Comparison of ENCODE assay signal across 8 cellular contexts in genomic region chr16:14973785-14974322, GRCh38. TPM values are rescaled to one million over a fixed set of nuclear protein-coding genes. Genes with fewer than 3 reads are reported as not detected.
DNase-seq lines count a peak whose midpoint lies in the region; ATAC-seq, FAIRE-seq and TF ChIP-seq lines count a peak whose summit lies in the region.
"Not testable (repeated sequence)": the region's sequence is repeated elsewhere in the genome, so short reads cannot be mapped to it uniquely, and the experiment has no call there.

No MANE protein-coding gene starts in this region.

- H3K36me3 Mint-ChIP-seq in CD8-positive, alpha-beta memory T cell: peaks cover 0 to 13% (median 0%) of the 10 kb centered on the region in 3 donors
- H3K36me3 Mint-ChIP-seq in T-helper 2 cell treated with Interferon-gamma antibody and Interleukin-4, amounts not matched to agents 5 μg/mL and 100 μg/mL, for 36 hours (ENCODE audit: low read depth); astrocyte (ENCODE audit: low read depth, unreplicated experiment): not testable (repeated sequence)

- H3K27ac ChIP-seq in CD8-positive, alpha-beta memory T cell (ENCODE audit: low read depth, low read length); Karpas-422 (ENCODE audit: low read length); astrocyte (ENCODE audit: low read depth, low read length); neutrophil: not testable (repeated sequence)
- peak overlapping the region; percentile 73 for H3K27ac ChIP-seq in epithelial cell of prostate
- H3K27ac ChIP-seq in thoracic aorta: peak overlapping the region in 1 of 2 donors; percentile 94

- peak overlapping the region in 4 of 8 donors; percentile 10 to 93 (median 40) for H3K27ac Mint-ChIP-seq in CD8-positive, alpha-beta memory T cell
- H3K27ac Mint-ChIP-seq in T-helper 2 cell treated with Interferon-gamma antibody and Interleukin-4, amounts not matched to agents 5 μg/mL and 100 μg/mL, for 36 hours: peak overlapping the region; percentile 10
- H3K27ac Mint-ChIP-seq in astrocyte (ENCODE audit: unreplicated experiment): not testable (repeated sequence)

- peak; percentile 9 for ATAC-seq in left colon
- not testable (repeated sequence) for ATAC-seq in thoracic aorta (ENCODE audit: insufficient number of reproducible peaks, low FRiP score, low read depth)

- peak overlapping the region; percentile 81 for H3K4me3 ChIP-seq in CD8-positive, alpha-beta memory T cell (ENCODE audit: low read length)
- H3K4me3 ChIP-seq in Karpas-422 (ENCODE audit: low read length) (peak overlapping the region; percentile 86), astrocyte (ENCODE audit: insufficient read depth, low read depth, low read length) (peak overlapping the region; percentile 77), neutrophil (ENCODE audit: low read depth in 1 of 2, low read length in 1 of 2) (peak overlapping the region; percentile 71 to 92), thoracic aorta (peak overlapping the region; percentile 96)

- H3K9ac ChIP-seq in Karpas-422 (ENCODE audit: low read length) (peak overlapping the region; percentile 86), astrocyte (ENCODE audit: low read length) (peak overlapping the region; percentile 92)

- DNase-seq in CD8-positive, alpha-beta memory T cell; Karpas-422; T-helper 2 cell treated with Interferon-gamma antibody and Interleukin-4, amounts not matched to agents 5 μg/mL and 100 μg/mL, for 36 hours (ENCODE audit: low spot score); astrocyte (ENCODE audit: low read depth); epithelial cell of prostate (ENCODE audit: low read depth, low spot score); left colon; thoracic aorta (ENCODE audit: low spot score): not testable (repeated sequence)

- peak overlapping the region in 5 of 7 donors; percentile 54 to 95 (median 74) for H3K4me3 Mint-ChIP-seq in CD8-positive, alpha-beta memory T cell
- H3K4me3 Mint-ChIP-seq in T-helper 2 cell treated with Interferon-gamma antibody and Interleukin-4, amounts not matched to agents 5 μg/mL and 100 μg/mL, for 36 hours: peak overlapping the region; percentile 46
- H3K4me3 Mint-ChIP-seq in astrocyte (ENCODE audit: unreplicated experiment): peak overlapping the region; percentile 91

- CTCF ChIA-PET in CD8-positive, alpha-beta memory T cell (lab: Charles Lee): not testable (repeated sequence)

- H3K4me2 ChIP-seq in Karpas-422 (ENCODE audit: low read depth, low read length, poor library complexity, severe bottlenecking) (peak overlapping the region; percentile 68), astrocyte (ENCODE audit: low read length) (peak overlapping the region; percentile 97)

- peaks cover 13% of the 10 kb centered on the region for H3K4me1 ChIP-seq in CD8-positive, alpha-beta memory T cell (ENCODE audit: insufficient read depth, low read length)
- H3K4me1 ChIP-seq in Karpas-422 (ENCODE audit: low read length) (peaks cover 33% of the 10 kb centered on the region), neutrophil (ENCODE audit: control insufficient read depth in 1 of 2, insufficient read depth in 1 of 2, low read depth in 1 of 2, low read length in 1 of 2) (peaks cover 16 to 24% of the 10 kb centered on the region in 2 experiments), thoracic aorta (ENCODE audit: control insufficient read depth in 1 of 2, low read depth in 2 of 2) (peaks cover 17 to 18% of the 10 kb centered on the region in 2 donors)
- H3K4me1 ChIP-seq in astrocyte (ENCODE audit: insufficient read depth, low read length): not testable (repeated sequence)

- H3K27me3 ChIP-seq in CD8-positive, alpha-beta memory T cell (ENCODE audit: insufficient read depth, low read length, poor library complexity, severe bottlenecking); Karpas-422 (ENCODE audit: low read length); astrocyte (ENCODE audit: insufficient read depth, low read length); neutrophil; thoracic aorta (replicated peaks; ENCODE audit: insufficient read depth): not testable (repeated sequence)

- not testable (repeated sequence) for FAIRE-seq in astrocyte (lab: Jason Lieb, UNC)

- not testable (repeated sequence) for H4K20me1 ChIP-seq in Karpas-422 (ENCODE audit: insufficient read depth, low read depth, low read length)
- H4K20me1 ChIP-seq in astrocyte (ENCODE audit: insufficient read depth, low read length): peaks cover 30% of the 10 kb centered on the region

- not testable (repeated sequence) for H2AFZ ChIP-seq in Karpas-422 (ENCODE audit: low read length); astrocyte (ENCODE audit: low read depth, low read length)

- H3K27me3 Mint-ChIP-seq in CD8-positive, alpha-beta memory T cell; T-helper 2 cell treated with Interferon-gamma antibody and Interleukin-4, amounts not matched to agents 5 μg/mL and 100 μg/mL, for 36 hours (ENCODE audit: low read depth); astrocyte (ENCODE audit: low read depth, unreplicated experiment): not testable (repeated sequence)

- not testable (repeated sequence) for H3K9me3 ChIP-seq in CD8-positive, alpha-beta memory T cell (ENCODE audit: low read length); Karpas-422 (ENCODE audit: low read length); astrocyte (ENCODE audit: insufficient read depth, low read depth, low read length); neutrophil; thoracic aorta

- H3K36me3 ChIP-seq in CD8-positive, alpha-beta memory T cell (ENCODE audit: insufficient read depth, low read length); Karpas-422 (ENCODE audit: insufficient read depth, low read length); astrocyte (ENCODE audit: insufficient read depth, low read length); neutrophil; thoracic aorta: not testable (repeated sequence)

- H3K9me3 Mint-ChIP-seq in CD8-positive, alpha-beta memory T cell; T-helper 2 cell treated with Interferon-gamma antibody and Interleukin-4, amounts not matched to agents 5 μg/mL and 100 μg/mL, for 36 hours; astrocyte (ENCODE audit: unreplicated experiment): not testable (repeated sequence)

- not testable (repeated sequence) for H3K9me2 ChIP-seq in Karpas-422 (replicated peaks; ENCODE audit: insufficient read depth, low read length)

- TF ChIP-seq CTCF in astrocyte (IDR thresholded peaks at IDR 0.05; ENCODE audit: insufficient read depth, low read depth, low read length); neutrophil (IDR thresholded peaks at IDR 0.05); thoracic aorta (IDR thresholded peaks at IDR 0.05): not testable (repeated sequence)

- POLR2A ChIA-PET in CD8-positive, alpha-beta memory T cell (lab: Charles Lee): not testable (repeated sequence)

- H3K4me1 Mint-ChIP-seq in CD8-positive, alpha-beta memory T cell: peaks cover 18 to 28% (median 22%) of the 10 kb centered on the region in 3 donors
- H3K4me1 Mint-ChIP-seq in T-helper 2 cell treated with Interferon-gamma antibody and Interleukin-4, amounts not matched to agents 5 μg/mL and 100 μg/mL, for 36 hours (ENCODE audit: low read depth); astrocyte (ENCODE audit: low read depth, unreplicated experiment): not testable (repeated sequence)

- H3K79me2 ChIP-seq in Karpas-422 (ENCODE audit: low read length): peaks cover 36% of the 10 kb centered on the region
- H3K79me2 ChIP-seq in astrocyte (ENCODE audit: insufficient read depth, low read length): peaks cover 41% of the 10 kb centered on the region

- intact Hi-C loops in left colon (cut with DNase I, micrococcal nuclease): not testable (repeated sequence)

RNA-seq across cellular contexts. Expression of gene PDXDC1, which starts 1.0 kb away (rescaled TPM):
- 10 to 100 TPM; 55.5 to 58.5 TPM for total RNA-seq in CD8-positive, alpha-beta memory T cell
- polyA plus RNA-seq in CD8-positive, alpha-beta memory T cell: 39.5 TPM
- total RNA-seq in Karpas-422 (2014; rRNA removed; shearing (Covaris generic); ENCODE audit: low replicate concordance): 58.4 and 77.6 TPM in 2 replicates
- total RNA-seq in astrocyte (123 and 127 TPM in 2 replicates), left colon (100 to 1,000 TPM; 203 to 244 TPM), thoracic aorta (10 to 100 TPM; 79.1 to 97.4 TPM)

RNA-seq across cellular contexts. Expression of gene NPIPA1, which starts 36.6 kb away (rescaled TPM):
- 10 to 100 TPM; 69.2 to 71.0 TPM for total RNA-seq in CD8-positive, alpha-beta memory T cell
- 4.1 TPM for polyA plus RNA-seq in CD8-positive, alpha-beta memory T cell
- total RNA-seq in Karpas-422 (2014; rRNA removed; shearing (Covaris generic); ENCODE audit: low replicate concordance): 44.0 and 74.1 TPM in 2 replicates
- total RNA-seq in astrocyte (111 and 114 TPM in 2 replicates), left colon (10 to 100 TPM; 54.7 to 73.6 TPM), thoracic aorta (100 to 1,000 TPM; 101 to 165 TPM)
